ENCODE assay signal across 8 cellular contexts in genomic region chr16:50153648-50154368, GRCh38. TPM values are rescaled to one million over a fixed set of nuclear protein-coding genes. Genes with fewer than 3 reads are reported as not detected.
DNase-seq lines count a peak whose midpoint lies in the region; TF ChIP-seq lines count a peak whose summit lies in the region.

No MANE protein-coding gene starts in this region.

- intact Hi-C loops in adrenal gland (cut with DNase I), result loop anchor here in 1 of 2 donors (5.0 kb wide), 1 partner anchor 53 kb away; no protein-coding TSS in a partner anchor

- no peaks in the 10 kb centered on the region for H3K9me2 ChIP-seq in GM23248 (ENCODE audit: insufficient read depth)

- peaks cover 6% of the 10 kb centered on the region; the same call in 1 of the 2 replicates for H4K20me1 ChIP-seq in GM23248 (ENCODE audit: insufficient read depth)

- 1 to 3% methylated on average over 24 to 34 of the region's 80 CpGs for WGBS in GM23248 (ENCODE audit: low coverage in 1 of 2, low lambda C conversion rate in 2 of 2, missing lambda C conversion rate in 2 of 2), 2 experiments
- WGBS in adrenal gland, 4 donors, result 0 to 1% (median 0%) methylated on average over 13 to 80 of the region's 80 CpGs
- no CpG with 5 or more reads among the region's 80 CpGs for WGBS in iPS DF 6.9 (ENCODE audit: insufficient coverage, insufficient read length)

- TF ChIP-seq POLR2A in adrenal gland (IDR thresholded peaks at IDR 0.05), result peak in 1 of 2 donors; percentile 2

- H3K27me3 ChIP-seq in GM23248 (replicated peaks; ENCODE audit: insufficient read depth) (no peaks in the 10 kb centered on the region), adrenal gland (no peaks in the 10 kb centered on the region), iPS DF 6.9 (ENCODE audit: control insufficient read depth, insufficient read depth, low read length) (no peaks in the 10 kb centered on the region), skeletal muscle satellite cell (ENCODE audit: control insufficient read depth, insufficient read depth, low read length) (no peaks in the 10 kb centered on the region)

- DNase-seq in GM10266 (ENCODE audit: extremely low spot score) (peak; percentile 62), GM23248 (peak; percentile 56), M059J (ENCODE audit: low read depth) (peak; percentile 37), adrenal gland (peak; percentile 21 to 68 (median 45)), iPS DF 6.9 (ENCODE audit: low read depth, low spot score) (no peak), GDM1 (lab: John Stamatoyannopoulos, UW) (no peak)
- DNase-seq in activated effector memory CD4-positive, alpha-beta T cell treated with anti-CD3 and anti-CD28 coated beads, Interleukin-2, amount 50 U/mL, for 16 hours, result no peak

- peaks cover 23% of the 10 kb centered on the region for H3F3A ChIP-seq in GM23248 (ENCODE audit: insufficient read depth)

- peak overlapping the region; percentile 94 for H3K4me3 ChIP-seq in GM23248
- peak overlapping the region; percentile 65 to 84 (median 80) for H3K4me3 ChIP-seq in adrenal gland
- peak overlapping the region; percentile 85 for H3K4me3 ChIP-seq in iPS DF 6.9 (ENCODE audit: low read length)
- peak overlapping the region; percentile 85 for H3K4me3 ChIP-seq in skeletal muscle satellite cell (ENCODE audit: low read length)

- H3K9me3 ChIP-seq in GM23248 (ENCODE audit: low read depth) (no peaks in the 10 kb centered on the region), adrenal gland (replicated peaks in 1 of 3) (no peaks in the 10 kb centered on the region), iPS DF 6.9 (ENCODE audit: control insufficient read depth, insufficient read depth, low read length) (no peaks in the 10 kb centered on the region), skeletal muscle satellite cell (replicated peaks; ENCODE audit: low read length) (no peaks in the 10 kb centered on the region)

- H3K36me3 ChIP-seq in GM23248 (ENCODE audit: low read depth) (no peaks in the 10 kb centered on the region), adrenal gland (replicated peaks in 1 of 2) (no peaks in the 10 kb centered on the region), iPS DF 6.9 (ENCODE audit: control insufficient read depth, insufficient read depth, low read length) (no peaks in the 10 kb centered on the region), skeletal muscle satellite cell (ENCODE audit: insufficient read depth, low read length) (no peaks in the 10 kb centered on the region)

- TF ChIP-seq CTCF in GM10266 (IDR thresholded peaks at IDR 0.05; ENCODE audit: control insufficient read depth, insufficient read depth, low read depth, missing control alignments) (no peak), adrenal gland (IDR thresholded peaks at IDR 0.05) (no peak)

- H3K9ac ChIP-seq in GM23248 (peak overlapping the region; percentile 82), skeletal muscle satellite cell (ENCODE audit: low read depth, low read length) (peak overlapping the region; percentile 91)

- H2AFZ ChIP-seq in GM23248, result peak overlapping the region; percentile 27; the same call in 1 of the 2 replicates

- H3K27ac ChIP-seq in GM23248 (peak overlapping the region; percentile 46), adrenal gland (peak overlapping the region; percentile 33 to 99 (median 95)), iPS DF 6.9 (ENCODE audit: low read length) (no peak overlapping the region)

- H3K79me2 ChIP-seq in GM23248 (ENCODE audit: insufficient read depth), result peaks cover 51% of the 10 kb centered on the region

- H3K4me1 ChIP-seq in GM23248 (ENCODE audit: insufficient read depth) (peaks cover 21% of the 10 kb centered on the region), adrenal gland (replicated peaks in 1 of 2) (peaks cover 17 to 36% of the 10 kb centered on the region in 2 donors), iPS DF 6.9 (ENCODE audit: control insufficient read depth, insufficient read depth, low read length) (peaks cover 3% of the 10 kb centered on the region; the same call in 1 of the 2 replicates), skeletal muscle satellite cell (ENCODE audit: control insufficient read depth, insufficient read depth, low read length) (peaks cover 18% of the 10 kb centered on the region)

- H3K4me2 ChIP-seq in GM23248 (ENCODE audit: unreplicated experiment) (peak overlapping the region; percentile 99), skeletal muscle satellite cell (ENCODE audit: low read length) (peak overlapping the region; percentile 92)

- in situ Hi-C loops in GM23248 (cut with MboI), result no loop called here

RNA-seq across cellular contexts. Expression of gene TENT4B, which starts 0.7 kb away (rescaled TPM):
- total RNA-seq in GM23248 (2014; rRNA removed; shearing (Covaris generic)), result 12.6 and 16.7 TPM in 2 replicates
- polyA plus RNA-seq in GM23248 (2016; fragmentation: Nextera tagmentation; extraction: Ambion mirVana) (7.4 and 7.8 TPM in 2 replicates), adrenal gland (10 to 100 TPM in 1 of 3 donors, 1 to 10 TPM in 2; 4.2 to 27.8 (median 6.0) TPM)
- 7.0 and 10.6 TPM in 2 replicates for total RNA-seq in M059J (2014; rRNA removed; shearing (Covaris generic))
- total RNA-seq in adrenal gland, result 10 to 100 TPM in 7 of 8 donors, 1 to 10 TPM in 1; 6.8 to 19.3 (median 13.4) TPM
- 9.9 and 10.7 TPM in 2 replicates for total RNA-seq in skeletal muscle satellite cell (2012; rRNA removed)

Comparison
In these comparisons a context has a peak if more than half of its experiments do, and no peak if none do; other contexts are left out.
1. DNase-seq: peak in GM10266 (single experiment), GM23248 (single experiment), M059J (single experiment) and adrenal gland (7 of 7); none in iPS DF 6.9 (single experiment), GDM1 (single experiment) and activated effector memory CD4-positive, alpha-beta T cell treated with anti-CD3 and anti-CD28 coated beads, Interleukin-2, amount 50 U/mL, for 16 hours (single experiment).
2. Peak in every context shown above with its lines, with median percentiles within 50 percentile points of each other: H3K4me3 ChIP-seq.